In genomic region chr3:160911399-160911798, GRCh38 we compare ENCODE assay signal across 36 cellular contexts.
"Had no signal": no experiment of that assay in that cellular context is flagged by ENCODE, and none has a peak within 500 bp of the region (broad histone marks: within the 10 kb centered on the region; RNA-seq: fewer than 3 reads in every experiment).

No MANE protein-coding gene starts in this region.

- H3K4me1 ChIP-seq: Peyer's patch, SJSA1 had no signal

- H3K9me3 Mint-ChIP-seq: activated naive CD4-positive, alpha-beta T cell treated with anti-CD3 and anti-CD28 coated beads, Interleukin-2, amount 50 U/mL, for 24 hours; activated naive CD8-positive, alpha-beta T cell treated with anti-CD3 and anti-CD28 coated beads, Interleukin-2, amount 10 ng/mL, durations not matched to agents 7 days and 5 days; activated T-cell treated with anti-CD3 and anti-CD28 coated beads, Interleukin-2, amount 50 U/mL, for 24 hours; activated T-helper 2 cell treated with anti-CD3 and anti-CD28 coated beads, Interferon-gamma antibody, Interleukin-2, Interleukin-4, amounts not matched to agents 10 μg/mL and 5 μg/mL and 100 μg/mL, durations not matched to agents 14 hours and 24 hours and 36 hours; central memory CD8-positive, alpha-beta T cell had no signal

- H3K36me3 Mint-ChIP-seq: activated naive CD8-positive, alpha-beta T cell treated with anti-CD3 and anti-CD28 coated beads, Interleukin-2, amount 10 ng/mL, durations not matched to agents 7 days and 5 days had no signal

- H3K27me3 Mint-ChIP-seq: activated T-cell treated with anti-CD3 and anti-CD28 coated beads, Interleukin-2, amount 50 U/mL, for 24 hours had no signal

- H3K4me1 Mint-ChIP-seq: activated naive CD4-positive, alpha-beta T cell treated with anti-CD3 and anti-CD28 coated beads, Interleukin-2, amount 50 U/mL, for 24 hours; activated naive CD8-positive, alpha-beta T cell treated with anti-CD3 and anti-CD28 coated beads, Interleukin-2, amount 10 ng/mL, durations not matched to agents 7 days and 5 days; central memory CD8-positive, alpha-beta T cell had no signal

- H3K9me3 ChIP-seq: SJSA1 had no signal

- H3K4me3 Mint-ChIP-seq: activated CD8-positive, alpha-beta T cell treated with anti-CD3 and anti-CD28 coated beads, Interleukin-2, amount 10 ng/mL, durations not matched to agents 7 days and 5 days; activated naive CD4-positive, alpha-beta T cell treated with anti-CD3 and anti-CD28 coated beads, Interleukin-2, amount 50 U/mL, for 24 hours; activated naive CD8-positive, alpha-beta T cell treated with anti-CD3 and anti-CD28 coated beads, Interleukin-2, amount 10 ng/mL, durations not matched to agents 7 days and 5 days; activated T-cell treated with anti-CD3 and anti-CD28 coated beads, Interleukin-2, amount 50 U/mL, for 24 hours; central memory CD8-positive, alpha-beta T cell; IgD-negative memory B cell had no signal

- H3K4me3 ChIP-seq: cardiac muscle cell, Peyer's patch, SJSA1 had no signal

- H3K27ac ChIP-seq: cardiac muscle cell, Peyer's patch, SJSA1, VCaP had no signal

- H3K27ac Mint-ChIP-seq: activated CD8-positive, alpha-beta T cell treated with anti-CD3 and anti-CD28 coated beads, Interleukin-2, amount 10 ng/mL, durations not matched to agents 7 days and 5 days; activated naive CD4-positive, alpha-beta T cell treated with anti-CD3 and anti-CD28 coated beads, Interleukin-2, amount 50 U/mL, for 24 hours; activated naive CD8-positive, alpha-beta T cell treated with anti-CD3 and anti-CD28 coated beads, Interleukin-2, amount 10 ng/mL, durations not matched to agents 7 days and 5 days; activated T-cell treated with anti-CD3 and anti-CD28 coated beads, Interleukin-2, amount 50 U/mL, for 24 hours; activated T-helper 2 cell treated with anti-CD3 and anti-CD28 coated beads, Interferon-gamma antibody, Interleukin-2, Interleukin-4, amounts not matched to agents 10 μg/mL and 5 μg/mL and 100 μg/mL, durations not matched to agents 14 hours and 24 hours and 36 hours; IgD-negative memory B cell had no signal

- ATAC-seq: activated CD8-positive, alpha-beta T cell treated with anti-CD3 and anti-CD28 coated beads, Interleukin-2, amount 10 ng/mL, durations not matched to agents 7 days and 5 days; PC-3; SK-N-SH treated with all-trans-retinoic acid at 6 μM for 48 hours had no signal

- DNase-seq: activated CD4-positive, alpha-beta T cell treated with anti-CD3 and anti-CD28 coated beads for 1 hour; activated CD4-positive, alpha-beta T cell treated with anti-CD3 and anti-CD28 coated beads for 48 hours; activated CD4-positive, alpha-beta T cell treated with anti-CD3 and anti-CD28 coated beads, Interleukin-2, amount 50 U/mL, for 48 hours; activated CD4-positive, CD25-positive, alpha-beta regulatory T cell; activated CD8-positive, alpha-beta T cell treated with anti-CD3 and anti-CD28 coated beads, Interleukin-2, amount 10 ng/mL, durations not matched to agents 7 days and 5 days; activated gamma-delta T cell; activated naive CD4-positive, alpha-beta T cell treated with Interleukin-2 at 50 U/mL for 16 hours; activated naive CD8-positive, alpha-beta T cell treated with anti-CD3 and anti-CD28 coated beads, Interleukin-2, amount 10 ng/mL, durations not matched to agents 7 days and 5 days; activated T-cell treated with anti-CD3 and anti-CD28 coated beads, Interleukin-2, amount 50 U/mL, for 24 hours; amygdala; Karpas-422; KBM-7; NCI-H1105; NCI-H1417 treated with DMSO at 0.1 percent for 48 hours; NCI-H187 treated with DMSO at 0.1 percent for 48 hours; NCI-H2081 treated with DMSO at 0.1 percent for 48 hours; NCI-H226; NCI-H446 treated with DMSO at 0.1 percent for 48 hours; NCI-H524; NK-92 treated with Interleukin-12 subunit alpha and Interleukin-12 subunit beta, amount 100 ng/mL, for 24 hours; PC-3; Peyer's patch; RPMI8226; SHP77 treated with DMSO at 0.1 percent for 48 hours; SW 1271; T-helper 1 cell; T-helper 2 cell; T-helper 9 cell had no signal

- H3K27me3 ChIP-seq: cardiac muscle cell, Peyer's patch, SJSA1 had no signal

- H3K36me3 ChIP-seq: cardiac muscle cell, Peyer's patch, SJSA1 had no signal
